ENCODE assay signal across 8 cellular contexts in the genomic region with DNA sequence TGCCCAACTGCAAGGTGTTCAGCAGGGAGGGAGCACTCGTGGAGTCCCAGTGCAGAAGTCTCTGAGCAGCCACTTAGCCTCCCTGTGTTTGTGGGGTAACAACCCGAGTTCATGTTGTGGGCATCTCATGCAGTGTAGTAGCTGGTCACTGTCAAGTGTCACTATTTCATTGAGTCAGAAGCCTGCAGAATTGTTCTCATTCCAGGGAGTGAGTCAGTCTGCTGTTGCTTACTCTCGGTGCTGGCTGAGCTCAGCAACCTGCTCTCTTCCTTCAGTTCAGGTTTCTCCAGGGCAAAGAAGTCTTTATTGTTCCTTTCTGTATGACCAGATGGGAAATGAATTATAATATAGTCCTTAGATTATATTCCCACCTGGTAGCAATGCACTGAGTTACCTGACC. TPM values are rescaled to one million over a fixed set of nuclear protein-coding genes. Genes with fewer than 3 reads are reported as not detected.
A peak's percentile ranks its signal among the peaks of the same experiment; 100 is the strongest.
DNase-seq lines count a peak whose midpoint lies in the region; ATAC-seq and TF ChIP-seq lines count a peak whose summit lies in the region.

No MANE protein-coding gene starts in this region.

- H3K4me3 ChIP-seq in CD8-positive, alpha-beta T cell (ENCODE audit: low read depth, low read length): no peak overlapping the region
- H3K4me3 ChIP-seq in fibroblast of mammary gland (ENCODE audit: control insufficient read depth, low read depth, low read length) (no peak overlapping the region), neural progenitor cell (no peak overlapping the region)

- no peak overlapping the region for H3K9ac ChIP-seq in neural progenitor cell

- H2AFZ ChIP-seq in neural progenitor cell (replicated peaks): no peak overlapping the region

- H3K79me2 ChIP-seq in neural progenitor cell (ENCODE audit: low read depth): peaks cover 5% of the 10 kb centered on the region

- no peaks in the 10 kb centered on the region for H3K27me3 Mint-ChIP-seq in CD8-positive, alpha-beta T cell (ENCODE audit: low read depth)
- peaks cover 2% of the 10 kb centered on the region for H3K27me3 Mint-ChIP-seq in neural progenitor cell (ENCODE audit: insufficient read depth, low read depth)

- no peaks in the 10 kb centered on the region for H3K9me3 Mint-ChIP-seq in CD8-positive, alpha-beta T cell
- H3K9me3 Mint-ChIP-seq in neural progenitor cell: no peaks in the 10 kb centered on the region

- peaks cover 45% of the 10 kb centered on the region for H3K36me3 Mint-ChIP-seq in CD8-positive, alpha-beta T cell
- H3K36me3 Mint-ChIP-seq in neural progenitor cell: no peaks in the 10 kb centered on the region

- no peaks in the 10 kb centered on the region for H3F3A ChIP-seq in neural progenitor cell (ENCODE audit: low read depth)

- TF ChIP-seq CTCF in CD8-positive, alpha-beta T cell (IDR thresholded peaks at IDR 0.05): no peak
- TF ChIP-seq CTCF in fibroblast of mammary gland (conservative IDR thresholded peaks at IDR 0.05; ENCODE audit: control insufficient read depth, insufficient read depth, low read depth, low read length) (no peak), neural progenitor cell (IDR thresholded peaks at IDR 0.05) (no peak)

- peaks cover 91% of the 10 kb centered on the region for H3K4me1 ChIP-seq in CD8-positive, alpha-beta T cell (ENCODE audit: insufficient read depth, low read length)
- peaks cover 15% of the 10 kb centered on the region for H3K4me1 ChIP-seq in neural progenitor cell

- no peak overlapping the region for H3K4me3 Mint-ChIP-seq in CD8-positive, alpha-beta T cell
- H3K4me3 Mint-ChIP-seq in neural progenitor cell: no peak overlapping the region

- peak overlapping the region; percentile 98 for H3K27ac Mint-ChIP-seq in CD8-positive, alpha-beta T cell
- no peak overlapping the region for H3K27ac Mint-ChIP-seq in neural progenitor cell

- H3K27ac ChIP-seq in CD8-positive, alpha-beta T cell (ENCODE audit: low read depth, low read length): no peak overlapping the region
- H3K27ac ChIP-seq in neural progenitor cell: no peak overlapping the region

- DNase-seq in CD8-positive, alpha-beta T cell: no peak
- DNase-seq in RKO (ENCODE audit: low spot score) (peak; percentile 77), fibroblast of mammary gland (ENCODE audit: low read depth) (peak; percentile 85), neural progenitor cell (ENCODE audit: low spot score) (no peak), UCSD-AML1 (lab: John Stamatoyannopoulos, UW; ENCODE audit: unreplicated experiment) (no peak), NCI-H2029 treated with DMSO at 0.1 percent for 48 hours (lab: John Stamatoyannopoulos, UW) (no peak)
- no peak for DNase-seq in central memory CD4-positive, alpha-beta T cell

- CTCF ChIA-PET in CD8-positive, alpha-beta T cell (lab: Charles Lee): interaction anchor here (0.8 to 2.3 kb wide), 7 partner anchors 8 to 86 kb away, joined by 3 to 9 read pairs (median 6); a partner anchor contains a TSS

- H3K27me3 ChIP-seq in CD8-positive, alpha-beta T cell (ENCODE audit: insufficient read depth, low read length): no peaks in the 10 kb centered on the region
- no peaks in the 10 kb centered on the region for H3K27me3 ChIP-seq in neural progenitor cell

- H3K36me3 ChIP-seq in CD8-positive, alpha-beta T cell (ENCODE audit: insufficient read depth, low read length): peaks cover 10% of the 10 kb centered on the region
- H3K36me3 ChIP-seq in neural progenitor cell: no peaks in the 10 kb centered on the region

- peaks cover 86% of the 10 kb centered on the region for H3K4me1 Mint-ChIP-seq in CD8-positive, alpha-beta T cell (ENCODE audit: low read depth)
- peaks cover 25% of the 10 kb centered on the region for H3K4me1 Mint-ChIP-seq in neural progenitor cell

- no peak for ATAC-seq in CD8-positive, alpha-beta T cell
- ATAC-seq in HG03378 (IDR thresholded peaks at IDR 0.05; ENCODE audit: unreplicated experiment): no peak

- no peaks in the 10 kb centered on the region for H3K9me3 ChIP-seq in CD8-positive, alpha-beta T cell (ENCODE audit: low read length)
- H3K9me3 ChIP-seq in neural progenitor cell (ENCODE audit: low read depth): no peaks in the 10 kb centered on the region

- H4K20me1 ChIP-seq in neural progenitor cell (ENCODE audit: low read depth): peaks cover 4% of the 10 kb centered on the region

- H3K4me2 ChIP-seq in neural progenitor cell: peak overlapping the region; percentile 40

- POLR2A ChIA-PET in CD8-positive, alpha-beta T cell (lab: Charles Lee): interaction anchor here (0.7 to 3.5 kb wide), 3 partner anchors 10 to 38 kb away, joined by 3 to 22 read pairs (median 20); a partner anchor contains a TSS

- intact Hi-C loops in CD8-positive, alpha-beta T cell (cut with DNase I, micrococcal nuclease): no loop called here

RNA-seq across cellular contexts. Expression of a gene that starts 24.1 kb away (rescaled TPM):
- 10 to 100 TPM; 31.7 to 36.4 TPM for total RNA-seq in CD8-positive, alpha-beta T cell
- 11.5 and 20.3 TPM in 2 replicates for total RNA-seq in neural progenitor cell (ENCODE audit: low replicate concordance)

RNA-seq across cellular contexts. Expression of a gene that starts 25.9 kb away (rescaled TPM):
- 10 to 100 TPM; 30.5 to 31.8 TPM for total RNA-seq in CD8-positive, alpha-beta T cell
- total RNA-seq in neural progenitor cell (ENCODE audit: low replicate concordance): 47.1 and 69.1 TPM in 2 replicates

RNA-seq across cellular contexts. Expression of a gene that starts 38.3 kb away (rescaled TPM):
- total RNA-seq in CD8-positive, alpha-beta T cell: 10 to 100 TPM; 21.7 to 25.0 TPM
- 13.1 and 32.6 TPM in 2 replicates for total RNA-seq in neural progenitor cell (ENCODE audit: low replicate concordance)

RNA-seq across cellular contexts. Expression of a gene that starts 55.9 kb away (rescaled TPM):
- total RNA-seq in CD8-positive, alpha-beta T cell: under 1 TPM; 0.27 to 0.42 TPM
- 0.11 and 0.99 TPM in 2 replicates for total RNA-seq in neural progenitor cell (ENCODE audit: low replicate concordance)

Comparison
In these comparisons a context has a peak if more than half of its experiments do, and no peak if none do; other contexts are left out.
1. DNase-seq: peak in RKO (single experiment) and fibroblast of mammary gland (single experiment); none in CD8-positive, alpha-beta T cell (0 of 7), neural progenitor cell (single experiment), central memory CD4-positive, alpha-beta T cell (single experiment), UCSD-AML1 (single experiment) and NCI-H2029 treated with DMSO at 0.1 percent for 48 hours (single experiment).